ENCODE assay signal across 7 cellular contexts in the genomic region with DNA sequence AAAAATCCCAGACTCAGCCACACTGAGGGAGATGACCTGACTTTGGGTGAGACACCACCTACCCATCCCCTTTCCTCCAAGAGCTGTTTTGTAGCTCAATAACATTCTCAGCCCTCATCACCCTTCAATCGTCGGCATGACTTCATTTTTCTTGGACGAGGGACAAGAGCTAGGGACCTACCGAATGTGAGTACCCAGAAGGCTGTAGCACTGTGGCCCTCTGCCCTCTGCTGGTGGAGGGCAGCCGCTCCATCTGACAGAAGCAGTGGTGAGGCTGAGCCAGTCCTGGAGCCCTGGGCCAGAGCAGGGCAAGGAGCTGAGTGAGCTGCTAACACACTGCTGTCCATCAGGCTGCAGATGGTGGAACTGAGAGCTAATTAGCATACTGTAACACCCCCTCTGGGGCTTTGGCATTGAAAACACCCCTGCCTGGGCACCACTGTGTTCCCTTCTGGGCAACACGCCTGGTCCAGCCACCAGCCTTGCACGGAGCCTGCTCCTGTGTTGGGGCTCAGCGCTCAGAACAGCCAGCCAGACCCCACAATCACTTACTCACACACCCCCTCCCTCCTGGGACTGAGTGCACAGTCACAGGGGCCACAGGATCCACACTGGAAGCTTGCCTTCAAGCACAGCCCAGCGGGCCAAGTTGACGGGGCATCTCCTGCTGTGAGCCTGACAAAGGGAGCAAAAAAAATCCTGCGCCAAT. TPM values are rescaled to one million over a fixed set of nuclear protein-coding genes. Genes with fewer than 3 reads are reported as not detected.
DNase-seq lines count a peak whose midpoint lies in the region; ATAC-seq and FAIRE-seq lines count a peak whose summit lies in the region.

No MANE protein-coding gene starts in this region.

- no peaks in the 10 kb centered on the region for H3K36me3 Mint-ChIP-seq in activated T-cell treated with anti-CD3 and anti-CD28 coated beads, Interleukin-2, amount 50 U/mL, for 72 hours (ENCODE audit: insufficient read depth in 2 of 2)

- H3K4me1 Mint-ChIP-seq in activated T-cell treated with anti-CD3 and anti-CD28 coated beads, Interleukin-2, amount 50 U/mL, for 72 hours (ENCODE audit: low read depth): peaks cover 10% of the 10 kb centered on the region

- H3K27ac Mint-ChIP-seq in activated T-cell treated with anti-CD3 and anti-CD28 coated beads, Interleukin-2, amount 50 U/mL, for 72 hours: no peak overlapping the region

- no peaks in the 10 kb centered on the region for H3K9me3 Mint-ChIP-seq in activated T-cell treated with anti-CD3 and anti-CD28 coated beads, Interleukin-2, amount 50 U/mL, for 72 hours

- peak; percentile 73 for FAIRE-seq in urothelium cell line (lab: Jason Lieb, UNC)

- no peak overlapping the region for H3K4me3 Mint-ChIP-seq in activated T-cell treated with anti-CD3 and anti-CD28 coated beads, Interleukin-2, amount 50 U/mL, for 72 hours

- H3K27me3 Mint-ChIP-seq in activated T-cell treated with anti-CD3 and anti-CD28 coated beads, Interleukin-2, amount 50 U/mL, for 72 hours (ENCODE audit: low read depth): peaks cover 33% of the 10 kb centered on the region

- peak; percentile 58 for DNase-seq in Daoy (ENCODE audit: low read depth)
- peak; percentile 51 for DNase-seq in HS-5 (ENCODE audit: low read depth)
- DNase-seq in activated T-cell treated with anti-CD3 and anti-CD28 coated beads, Interleukin-2, amount 50 U/mL, for 72 hours: peak; percentile 21 to 34
- DNase-seq in islet precursor cell: peak; percentile 91
- peak; percentile 66 for DNase-seq in urothelium cell line (ENCODE audit: low spot score)

- ATAC-seq in activated T-cell treated with anti-CD3 and anti-CD28 coated beads, Interleukin-2, amount 50 U/mL, for 72 hours (replicated peaks in 1 of 2): peak; percentile 57 to 60
- ATAC-seq in GM21529 (IDR thresholded peaks at IDR 0.05; ENCODE audit: unreplicated experiment) (no peak), GM21360 (IDR thresholded peaks at IDR 0.05; ENCODE audit: unreplicated experiment) (no peak)

RNA-seq across cellular contexts. Expression of a gene that starts 18.3 kb away (rescaled TPM):
- 1.4 and 2.7 TPM in 2 replicates for total RNA-seq in Daoy (2014; rRNA removed; shearing (Covaris generic))
- under 1 TPM in 1 of 2 donors, not detected in 1; 0.23 TPM for total RNA-seq in activated T-cell treated with anti-CD3 and anti-CD28 coated beads, Interleukin-2, amount 50 U/mL, for 72 hours

RNA-seq across cellular contexts. Expression of a gene that starts 51.0 kb away (rescaled TPM):
- total RNA-seq in Daoy (2014; rRNA removed; shearing (Covaris generic)): 9.3 and 11.6 TPM in 2 replicates
- total RNA-seq in activated T-cell treated with anti-CD3 and anti-CD28 coated beads, Interleukin-2, amount 50 U/mL, for 72 hours: 1 to 10 TPM; 3.8 to 9.0 TPM

Comparison
In these comparisons a context has a peak if more than half of its experiments do, and no peak if none do; other contexts are left out.
1. DNase-seq: peak in every context shown above with its lines; median percentile 91 in islet precursor cell; 66 in urothelium cell line; 58 in Daoy; 51 in HS-5; 28 in activated T-cell treated with anti-CD3 and anti-CD28 coated beads, Interleukin-2, amount 50 U/mL, for 72 hours.
2. ATAC-seq: peak in activated T-cell treated with anti-CD3 and anti-CD28 coated beads, Interleukin-2, amount 50 U/mL, for 72 hours (2 of 2); none in GM21529 (single experiment) and GM21360 (single experiment).